Comparison of ENCODE assay signal across 14 cellular contexts in genomic region chr6:34601706-34602105, GRCh38. TPM values are rescaled to one million over a fixed set of nuclear protein-coding genes. Genes with fewer than 3 reads are reported as not detected.
DNase-seq lines count a peak whose midpoint lies in the region; ATAC-seq and TF ChIP-seq lines count a peak whose summit lies in the region.
"Had no signal": no experiment of that assay in that cellular context is flagged by ENCODE, and none has a peak within 500 bp of the region (broad histone marks: within the 10 kb centered on the region; RNA-seq: fewer than 3 reads in every experiment).

No MANE protein-coding gene starts in this region.

- H3T11ph ChIP-seq in H9 (ENCODE audit: low read length) = no peak overlapping the region

- H3K4me1 ChIP-seq in H9 (ENCODE audit: insufficient read depth, low read length) = peaks cover 10% of the 10 kb centered on the region; the same call in 1 of the 2 replicates
- H3K4me1 ChIP-seq in adrenal gland (replicated peaks in 1 of 2) = peaks cover 3 to 35% of the 10 kb centered on the region in 2 donors

- no peak overlapping the region for H3K14ac ChIP-seq in H9 (ENCODE audit: insufficient read depth, low read length)

- H3K56ac ChIP-seq in H9 (ENCODE audit: insufficient read length, low read depth, low read length) = no peak overlapping the region

- H3K27ac Mint-ChIP-seq in H9 = peak overlapping the region; percentile 47 to 92 (median 89)
- H3K27ac Mint-ChIP-seq: activated CD4-positive, alpha-beta T cell treated with anti-CD3 and anti-CD28 coated beads, Interleukin-2, amount 10 ng/mL, durations not matched to agents 24 days and 14 days had no signal

- H3K9me3 ChIP-seq in H9 (ENCODE audit: control insufficient read depth, low read depth, low read length) (no peaks in the 10 kb centered on the region), adrenal gland (replicated peaks in 1 of 3) (no peaks in the 10 kb centered on the region)
- H3K9me3 ChIP-seq: SJSA1 had no signal

- no peaks in the 10 kb centered on the region for H3K9me3 Mint-ChIP-seq in H9
- H3K9me3 Mint-ChIP-seq: activated CD4-positive, alpha-beta T cell treated with anti-CD3 and anti-CD28 coated beads, Interleukin-2, amount 10 ng/mL, durations not matched to agents 24 days and 14 days; CD8-positive, alpha-beta memory T cell had no signal

- H3K79me2 ChIP-seq in H9 (ENCODE audit: insufficient read depth, low read length) = no peaks in the 10 kb centered on the region; the same call in 1 of the 2 replicates

- H2AFZ ChIP-seq in H9 (ENCODE audit: low read length) = no peak overlapping the region

- H2BK120ac ChIP-seq in H9 (ENCODE audit: low read depth, low read length, poor library complexity, severe bottlenecking) = no peak overlapping the region

- peaks cover 0 to 10% of the 10 kb centered on the region in 2 donors for H3K36me3 ChIP-seq in adrenal gland (replicated peaks in 1 of 2)

- TF ChIP-seq CTCF in H9 (conservative IDR thresholded peaks at IDR 0.05) (no peak), adrenal gland (IDR thresholded peaks at IDR 0.05) (no peak)

- no peak overlapping the region for H2BK15ac ChIP-seq in H9 (ENCODE audit: low read depth, low read length)

- peaks cover 3% of the 10 kb centered on the region for H3K23me2 ChIP-seq in H9 (ENCODE audit: insufficient read length, low read depth, low read length, poor library complexity, severe bottlenecking)

- H3K4me3 ChIP-seq in adrenal gland = no peak overlapping the region
- H3K4me3 ChIP-seq: SJSA1 had no signal

- no peak overlapping the region for H2AK5ac ChIP-seq in H9 (ENCODE audit: insufficient read length, low read length)

- no peak overlapping the region for H2BK5ac ChIP-seq in H9 (ENCODE audit: insufficient read length, low read length)

- H3K27me3 Mint-ChIP-seq in H9 (ENCODE audit: low read depth) = no peaks in the 10 kb centered on the region
- H3K27me3 Mint-ChIP-seq: activated CD4-positive, alpha-beta T cell treated with anti-CD3 and anti-CD28 coated beads, Interleukin-2, amount 10 ng/mL, durations not matched to agents 24 days and 14 days; CD8-positive, alpha-beta memory T cell had no signal

- no peak overlapping the region for H3K27ac ChIP-seq in H9 (ENCODE audit: insufficient read length, low read depth, low read length)
- H3K27ac ChIP-seq in adrenal gland = no peak overlapping the region
- H3K27ac ChIP-seq: SJSA1 had no signal

- peaks cover 6% of the 10 kb centered on the region for H3K79me1 ChIP-seq in H9 (ENCODE audit: insufficient read depth, low read depth, low read length, poor library complexity, severe bottlenecking)

- H4K8ac ChIP-seq in H9 (replicated peaks; ENCODE audit: insufficient read length, low read depth, low read length) = no peak overlapping the region

- WGBS in H9 (ENCODE audit: extremely low coverage, insufficient read length, low lambda C conversion rate) = no CpG with 5 or more reads among the region's 4 CpGs
- WGBS in adrenal gland, 4 donors = 64 to 85% (median 77%) methylated on average over 4 of the region's 4 CpGs

- H3K4ac ChIP-seq in H9 (ENCODE audit: low read depth, low read length) = no peak overlapping the region

- no peak overlapping the region for H3K4me2 ChIP-seq in H9 (ENCODE audit: insufficient read depth, insufficient read length, low read length)

- H4K5ac ChIP-seq in H9 (ENCODE audit: insufficient read length, low read depth, low read length) = no peak overlapping the region

- DNase-seq in H9 (no peak), NCI-H2227 treated with DMSO at 0.1 percent for 48 hours (lab: John Stamatoyannopoulos, UW) (peak; percentile 93), cerebellum (ENCODE audit: low spot score) (peak; percentile 85), posterior cingulate gyrus (peak in 7 of 10 donors; percentile 51 to 92 (median 62)), T1000 (lab: John Stamatoyannopoulos, UW) (no peak), adrenal gland (no peak)
- no peak for DNase-seq in activated CD4-positive, alpha-beta T cell treated with anti-CD3 and anti-CD28 coated beads for 48 hours
- DNase-seq: activated CD4-positive, alpha-beta T cell treated with anti-CD3 and anti-CD28 coated beads, Interleukin-2, amount 10 ng/mL, durations not matched to agents 24 days and 14 days; activated gamma-delta T cell treated with Interleukin-2 at 50 U/mL for 16 hours; CD8-positive, alpha-beta memory T cell; NCI-H1930 had no signal

- no peak for ATAC-seq in GM19351 (IDR thresholded peaks at IDR 0.05; ENCODE audit: unreplicated experiment)

- peaks cover 3 to 16% (median 12%) of the 10 kb centered on the region in 3 experiments; a peak in 6 of 7 replicates for H3K36me3 Mint-ChIP-seq in H9 (ENCODE audit: insufficient read depth in 1 of 3, low read depth in 3 of 3)

- H3K23ac ChIP-seq in H9 (ENCODE audit: insufficient read length, low read depth, low read length) = no peak overlapping the region

- intact Hi-C loops in posterior cingulate gyrus (cut with DNase I) (loop anchor here (10.0 kb wide), 1 partner anchor 407 kb away; no protein-coding TSS in a partner anchor), adrenal gland (cut with DNase I) (loop anchor here (10.0 kb wide), 2 partner anchors 77 to 407 kb away; no protein-coding TSS in a partner anchor)

- no peaks in the 10 kb centered on the region for H3K27me3 ChIP-seq in H9 (ENCODE audit: insufficient read depth, low read length)
- no peaks in the 10 kb centered on the region for H3K27me3 ChIP-seq in adrenal gland
- H3K27me3 ChIP-seq: SJSA1 had no signal

- H3K9ac ChIP-seq in H9 (ENCODE audit: extremely low read depth, insufficient read length, low read length) = no peak overlapping the region

- no peak for TF ChIP-seq POLR2A in adrenal gland (IDR thresholded peaks at IDR 0.05)

- no peak overlapping the region for H3K18ac ChIP-seq in H9 (ENCODE audit: insufficient read length, low read depth, low read length)

- no peak overlapping the region for H2BK12ac ChIP-seq in H9 (ENCODE audit: insufficient read length, low read depth, low read length)

- no peak overlapping the region for H2BK20ac ChIP-seq in H9 (ENCODE audit: low read depth, low read length, poor library complexity, severe bottlenecking)

- H4K20me1 ChIP-seq in H9 (ENCODE audit: control insufficient read depth, insufficient read depth, insufficient read length) = no peaks in the 10 kb centered on the region

- H4K91ac ChIP-seq in H9 (ENCODE audit: insufficient read length, low read depth, low read length) = no peak overlapping the region

- peaks cover 25 to 31% of the 10 kb centered on the region in 2 experiments for H3K4me1 Mint-ChIP-seq in H9

- H3K4me3 Mint-ChIP-seq in H9 = peak overlapping the region in 1 of 2 experiments; percentile 47; a peak in 1 of 5 replicates
- H3K4me3 Mint-ChIP-seq: activated CD4-positive, alpha-beta T cell treated with anti-CD3 and anti-CD28 coated beads, Interleukin-2, amount 10 ng/mL, durations not matched to agents 24 days and 14 days had no signal

RNA-seq across cellular contexts. Expression of gene SPDEF, which starts 45.6 kb away (rescaled TPM):
- total RNA-seq in H9 (2021) (0.15 and 0.22 TPM in 2 replicates), cerebellum (0.18 TPM), adrenal gland (under 1 TPM in 2 of 8 donors, not detected in 6; 0.14 TPM)
- polyA plus RNA-seq in adrenal gland = under 1 TPM in 1 of 3 donors, not detected in 2; 0.13 TPM
- total RNA-seq: activated CD4-positive, alpha-beta T cell treated with anti-CD3 and anti-CD28 coated beads, Interleukin-2, amount 10 ng/mL, durations not matched to agents 24 days and 14 days; CD8-positive, alpha-beta memory T cell; osteoblast; SJSA1 had no signal
- polyA plus RNA-seq: CD8-positive, alpha-beta memory T cell had no signal

Comparison
In these comparisons a context has a peak if more than half of its experiments do, and no peak if none do; other contexts are left out.
1. DNase-seq: peak in NCI-H2227 treated with DMSO at 0.1 percent for 48 hours (single experiment), cerebellum (single experiment) and posterior cingulate gyrus (7 of 10); none in H9 (single experiment), activated CD4-positive, alpha-beta T cell treated with anti-CD3 and anti-CD28 coated beads for 48 hours (single experiment), T1000 (single experiment) and adrenal gland (0 of 7).